In genomic region chr1:82646336-82646735, GRCh38 we compare ENCODE assay signal across 19 cellular contexts.
"Had no signal": no experiment of that assay in that cellular context is flagged by ENCODE, and none has a peak within 500 bp of the region (broad histone marks: within the 10 kb centered on the region; RNA-seq: fewer than 3 reads in every experiment).

No MANE protein-coding gene starts in this region.

- H3K9me3 ChIP-seq: gastroesophageal sphincter, heart right ventricle, left lung, thyroid gland had no signal

- H3K27ac Mint-ChIP-seq: activated naive CD8-positive, alpha-beta T cell treated with anti-CD3 and anti-CD28 coated beads for 36 hours; activated T-helper 1 cell treated with anti-CD3 and anti-CD28 coated beads, Interleukin-12 subunit alpha, Interleukin-12 subunit beta, Interleukin-2, Interleukin-4 antibody, amounts not matched to agents 30 ng/mL and 10 ng/mL and 1 ng/mL, durations not matched to agents 14 hours and 24 hours and 36 hours; effector memory CD8-positive, alpha-beta T cell; memory B cell; stimulated activated memory B cell treated with anti-CD40 and anti-IgM and Interleukin-4, amounts not matched to agents 10 μg/mL and 1 μg/mL and 100 μg/mL, for 72 hours had no signal

- H3K36me3 ChIP-seq: brain microvascular endothelial cell, gastroesophageal sphincter, heart right ventricle, left lung, thyroid gland had no signal

- H3K27ac ChIP-seq: brain microvascular endothelial cell, epithelial cell of prostate, gastroesophageal sphincter, heart right ventricle, left lung, thyroid gland had no signal

- H3K4me1 ChIP-seq: gastroesophageal sphincter, heart right ventricle, left lung, thyroid gland had no signal

- H3K9me3 Mint-ChIP-seq: activated naive CD8-positive, alpha-beta T cell treated with anti-CD3 and anti-CD28 coated beads for 36 hours; activated T-helper 1 cell treated with anti-CD3 and anti-CD28 coated beads, Interleukin-12 subunit alpha, Interleukin-12 subunit beta, Interleukin-2, Interleukin-4 antibody, amounts not matched to agents 30 ng/mL and 10 ng/mL and 1 ng/mL, durations not matched to agents 14 hours and 24 hours and 36 hours had no signal

- H3K4me3 ChIP-seq: gastroesophageal sphincter, heart right ventricle, left lung, thyroid gland had no signal

- H3K4me1 Mint-ChIP-seq: activated naive CD8-positive, alpha-beta T cell treated with anti-CD3 and anti-CD28 coated beads for 36 hours; memory B cell; stimulated activated memory B cell treated with anti-CD40 and anti-IgM and Interleukin-4, amounts not matched to agents 10 μg/mL and 1 μg/mL and 100 μg/mL, for 72 hours had no signal

- H3K27me3 Mint-ChIP-seq: activated naive CD8-positive, alpha-beta T cell treated with anti-CD3 and anti-CD28 coated beads for 36 hours; effector memory CD8-positive, alpha-beta T cell; memory B cell; stimulated activated memory B cell treated with anti-CD40 and anti-IgM and Interleukin-4, amounts not matched to agents 10 μg/mL and 1 μg/mL and 100 μg/mL, for 72 hours had no signal

- DNase-seq: activated CD4-positive, alpha-beta T cell treated with anti-CD3 and anti-CD28 coated beads, Interleukin-2, amount 50 U/mL, for 1 hour; activated CD8-positive, alpha-beta memory T cell treated with anti-CD3 and anti-CD28 coated beads for 24 hours; activated naive CD8-positive, alpha-beta T cell treated with anti-CD3 and anti-CD28 coated beads for 36 hours; anterior cingulate cortex; brain microvascular endothelial cell; cerebellar nuclear complex; dermis blood vessel endothelial cell; effector memory CD8-positive, alpha-beta T cell; heart right ventricle; islet precursor cell; left lung; retina; T-helper 2 cell; thyroid gland had no signal

- H3K36me3 Mint-ChIP-seq: activated naive CD8-positive, alpha-beta T cell treated with anti-CD3 and anti-CD28 coated beads for 36 hours; memory B cell; stimulated activated memory B cell treated with anti-CD40 and anti-IgM and Interleukin-4, amounts not matched to agents 10 μg/mL and 1 μg/mL and 100 μg/mL, for 72 hours had no signal

- H3K4me3 Mint-ChIP-seq: activated naive CD8-positive, alpha-beta T cell treated with anti-CD3 and anti-CD28 coated beads for 36 hours; activated T-helper 1 cell treated with anti-CD3 and anti-CD28 coated beads, Interleukin-12 subunit alpha, Interleukin-12 subunit beta, Interleukin-2, Interleukin-4 antibody, amounts not matched to agents 30 ng/mL and 10 ng/mL and 1 ng/mL, durations not matched to agents 14 hours and 24 hours and 36 hours; effector memory CD8-positive, alpha-beta T cell; memory B cell; stimulated activated memory B cell treated with anti-CD40 and anti-IgM and Interleukin-4, amounts not matched to agents 10 μg/mL and 1 μg/mL and 100 μg/mL, for 72 hours had no signal

- H3K27me3 ChIP-seq: brain microvascular endothelial cell, gastroesophageal sphincter, heart right ventricle, left lung, thyroid gland had no signal
